In the genomic region with DNA sequence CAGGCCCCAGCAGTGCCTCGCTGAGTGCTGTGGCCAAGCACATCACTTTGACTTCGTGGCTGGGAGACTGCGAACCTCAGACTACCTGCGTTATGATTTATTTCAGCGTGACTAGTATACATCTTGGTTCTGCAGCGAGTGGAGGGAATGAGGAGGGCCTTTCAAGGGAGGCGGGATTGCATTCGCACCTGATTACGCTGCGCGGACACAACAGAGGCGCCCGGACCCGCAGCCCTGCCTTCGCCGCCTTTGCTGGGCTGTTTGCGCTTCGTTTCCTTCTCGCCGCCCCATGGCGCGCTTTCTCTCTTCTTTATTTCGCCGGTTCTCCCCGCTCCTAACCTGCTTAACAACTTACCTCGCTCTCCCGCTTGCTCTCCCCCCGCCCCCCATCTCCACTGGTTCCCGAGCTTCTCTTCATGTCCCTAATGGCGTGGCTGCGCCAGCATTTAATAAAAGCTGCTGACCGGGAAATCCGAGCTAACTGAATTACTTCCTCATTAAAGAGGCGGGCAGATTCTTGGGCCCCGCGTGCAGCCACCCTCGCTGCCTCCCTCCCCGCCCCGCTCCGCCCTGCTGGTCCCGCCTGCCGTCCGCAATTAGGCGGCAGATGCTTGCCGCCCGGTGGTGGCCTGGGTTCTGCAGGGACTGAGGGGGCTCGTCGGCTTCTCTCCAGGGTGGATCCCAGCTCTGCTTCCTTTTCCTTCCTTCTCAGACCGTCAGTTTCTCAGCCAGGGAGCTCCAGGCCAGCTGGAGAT, we compare ENCODE assay signal across 8 cellular contexts.
DNase-seq lines count a peak whose midpoint lies in the region; ATAC-seq, FAIRE-seq and TF ChIP-seq lines count a peak whose summit lies in the region.

No MANE protein-coding gene starts in this region.

- no TSS peak for BruUV-seq in HCT116 (replicated peaks; lab: Mats Ljungman, UMichigan)

- H3K4me1 ChIP-seq in HCT116 (ENCODE audit: control insufficient read depth in 1 of 2, insufficient read depth in 2 of 2, low read length in 2 of 2) (no peaks in the 10 kb centered on the region), H1 (replicated peaks in 1 of 4; ENCODE audit: control insufficient read depth in 3 of 4, insufficient read depth in 4 of 4, low read length in 3 of 4) (peaks cover 3 to 15% (median 8%) of the 10 kb centered on the region in 4 experiments; a peak in 6 of 7 replicates)

- no peak overlapping the region for H4K91ac ChIP-seq in H1 (replicated peaks; ENCODE audit: insufficient read length, low read length)

- peak; percentile 44 for ATAC-seq in HCT116
- ATAC-seq in GM19452 (IDR thresholded peaks at IDR 0.05; ENCODE audit: unreplicated experiment): no peak
- no peak for ATAC-seq in HG03159 (IDR thresholded peaks at IDR 0.05; ENCODE audit: unreplicated experiment)
- ATAC-seq in omental fat pad (ENCODE audit: low FRiP score): no peak

- H3K9me3 ChIP-seq in HCT116 (ENCODE audit: control insufficient read depth in 1 of 2, insufficient read depth in 1 of 2, low read depth in 1 of 2, low read length in 2 of 2) (no peaks in the 10 kb centered on the region), H1 (ENCODE audit: insufficient read depth in 2 of 2, low read depth in 1 of 2, low read length in 1 of 2) (no peaks in the 10 kb centered on the region), neural cell (ENCODE audit: low read length) (no peaks in the 10 kb centered on the region)

- H4K20me1 ChIP-seq in HCT116 (ENCODE audit: insufficient read depth) (no peaks in the 10 kb centered on the region), H1 (replicated peaks in 1 of 2; ENCODE audit: control insufficient read depth in 1 of 2, insufficient read depth in 2 of 2, low read length in 2 of 2) (peaks cover 4 to 5% of the 10 kb centered on the region in 2 experiments), neural cell (ENCODE audit: insufficient read depth) (no peaks in the 10 kb centered on the region)

- H4K5ac ChIP-seq in H1 (ENCODE audit: insufficient read length, low read depth, low read length): no peak overlapping the region

- H2BK12ac ChIP-seq in H1 (ENCODE audit: low read depth, low read length): no peak overlapping the region

- no peak overlapping the region for H3K9ac ChIP-seq in HCT116 (ENCODE audit: low read length)
- H3K9ac ChIP-seq in H1 (replicated peaks in 1 of 4; ENCODE audit: extremely low read depth in 1 of 4, low read depth in 3 of 4, low read length in 3 of 4): no peak overlapping the region; a peak in 1 of 7 replicates
- no peak overlapping the region for H3K9ac ChIP-seq in neural cell (ENCODE audit: low read length)

- H2AK5ac ChIP-seq in H1 (ENCODE audit: low read depth, low read length): no peak overlapping the region

- H3K23me2 ChIP-seq in H1 (ENCODE audit: low read depth, low read length): peaks cover 10% of the 10 kb centered on the region

- no peak overlapping the region for H3K14ac ChIP-seq in H1 (ENCODE audit: insufficient read length)

- no peak for TF ChIP-seq POLR2A in HCT116 (IDR thresholded peaks at IDR 0.05; ENCODE audit: borderline replicate concordance, extremely low read depth, insufficient read depth, insufficient read length)
- no peak for TF ChIP-seq POLR2A in H1 (IDR thresholded peaks at IDR 0.05; ENCODE audit: control extremely low read depth in 1 of 2, low read depth in 2 of 2, low read length in 2 of 2)

- no peak overlapping the region for H4K8ac ChIP-seq in H1 (ENCODE audit: extremely low read depth, insufficient read depth, low read length)

- no peak for DNase-seq in HCT116 (ENCODE audit: low read depth, low spot score)
- peak; percentile 22 for DNase-seq in SW480 (ENCODE audit: low spot score)
- DNase-seq in H1 (ENCODE audit: low read depth in 1 of 2, low spot score in 2 of 2): peak in 1 of 2 experiments; percentile 65
- no peak for DNase-seq in NCI-H128 (lab: John Stamatoyannopoulos, UW; ENCODE audit: unreplicated experiment)
- no peak for DNase-seq in omental fat pad (ENCODE audit: low spot score)

- no peak overlapping the region for H2BK15ac ChIP-seq in H1 (ENCODE audit: low read length)

- no peak overlapping the region for H3K4ac ChIP-seq in H1 (replicated peaks; ENCODE audit: insufficient read length, low read depth, low read length)

- TF ChIP-seq CTCF in HCT116 (IDR thresholded peaks at IDR 0.05 in 2 of 3, conservative IDR thresholded peaks at IDR 0.05 in 1 of 3; ENCODE audit: borderline replicate concordance in 1 of 3, insufficient read depth in 1 of 3, low read depth in 2 of 3, low read length in 2 of 3): no peak
- TF ChIP-seq CTCF in H1 (IDR thresholded peaks at IDR 0.05; ENCODE audit: control extremely low read depth in 1 of 3, insufficient read depth in 1 of 3, low read depth in 1 of 3, low read length in 3 of 3): no peak
- no peak for TF ChIP-seq CTCF in neural cell (IDR thresholded peaks at IDR 0.05; ENCODE audit: poor library complexity, severe bottlenecking)
- TF ChIP-seq CTCF in omental fat pad (IDR thresholded peaks at IDR 0.05): no peak

- H3F3A ChIP-seq in neural cell (ENCODE audit: insufficient read depth, low read length, poor library complexity, severe bottlenecking): no peaks in the 10 kb centered on the region

- H2BK20ac ChIP-seq in H1 (ENCODE audit: low read length): no peak overlapping the region

- intact Hi-C loops in HCT116 (cut with micrococcal nuclease): no loop called here

- no peak for TF ChIP-seq EP300 in H1 (IDR thresholded peaks at IDR 0.05; ENCODE audit: borderline replicate concordance in 1 of 2, low read depth in 2 of 2, low read length in 2 of 2)
- no peak for TF ChIP-seq EP300 in neural cell (conservative IDR thresholded peaks at IDR 0.05; ENCODE audit: poor library complexity, severe bottlenecking)

- H2BK120ac ChIP-seq in H1 (replicated peaks; ENCODE audit: low read depth, low read length): no peak overlapping the region

- H2BK5ac ChIP-seq in H1 (ENCODE audit: low read depth, low read length): no peak overlapping the region

- H3K79me2 ChIP-seq in HCT116 (ENCODE audit: insufficient read depth, low read length): no peaks in the 10 kb centered on the region
- H3K79me2 ChIP-seq in H1 (ENCODE audit: control insufficient read depth in 1 of 2, insufficient read depth in 2 of 2, low read length in 2 of 2): no peaks in the 10 kb centered on the region
- no peaks in the 10 kb centered on the region for H3K79me2 ChIP-seq in neural cell (replicated peaks; ENCODE audit: insufficient read depth, low read length)

- H3K36me3 ChIP-seq in HCT116 (ENCODE audit: control insufficient read depth in 1 of 2, insufficient read depth in 2 of 2, low read length in 2 of 2) (no peaks in the 10 kb centered on the region), H1 (ENCODE audit: control insufficient read depth in 2 of 4, insufficient read depth in 4 of 4, low read length in 3 of 4) (no peaks in the 10 kb centered on the region), neural cell (ENCODE audit: insufficient read depth, low read length) (no peaks in the 10 kb centered on the region)

- H2AFZ ChIP-seq in HCT116 (ENCODE audit: low read depth, low read length, poor library complexity, severe bottlenecking) (no peak overlapping the region), H1 (ENCODE audit: low read length) (peak overlapping the region; percentile 26; the same call in 1 of the 2 replicates), neural cell (ENCODE audit: low read depth, low read length) (no peak overlapping the region)

- no peak for FAIRE-seq in H1 (lab: Jason Lieb, UNC)

- H3K9me2 ChIP-seq in HCT116 (ENCODE audit: insufficient read depth): no peaks in the 10 kb centered on the region
- H3K9me2 ChIP-seq in neural cell (ENCODE audit: insufficient read depth, low read length): no peaks in the 10 kb centered on the region

- CTCF ChIA-PET in HCT116 (lab: Charles Lee) (no interaction called here), H1 (lab: Charles Lee; ENCODE audit: partially characterized antibody) (interaction anchor here (0.6 to 2.0 kb wide), 7 partner anchors 11 to 255 kb away, joined by 3 to 9 read pairs (median 4); no protein-coding TSS in a partner anchor)

- no peaks in the 10 kb centered on the region for H3K79me1 ChIP-seq in H1 (ENCODE audit: low read depth, low read length)

- no peak overlapping the region for H3K56ac ChIP-seq in H1 (replicated peaks; ENCODE audit: insufficient read length, low read depth, low read length)

- H3K4me3 ChIP-seq in HCT116 (replicated peaks in 1 of 2; ENCODE audit: low read depth in 1 of 2, low read length in 2 of 2): no peak overlapping the region
- H3K4me3 ChIP-seq in H1 (ENCODE audit: extremely low read depth in 1 of 4, insufficient read depth in 2 of 4, low read depth in 3 of 4, low read length in 4 of 4): peak overlapping the region; percentile 31 to 63 (median 48); a peak in 7 of 8 replicates
- H3K4me3 ChIP-seq in neural cell (ENCODE audit: low read length): peak overlapping the region; percentile 47

- H3K4me2 ChIP-seq in HCT116 (ENCODE audit: low read length) (no peak overlapping the region), H1 (ENCODE audit: insufficient read depth in 1 of 2, low read depth in 2 of 2, low read length in 2 of 2) (peak overlapping the region; percentile 89 to 97), neural cell (ENCODE audit: low read length) (no peak overlapping the region)

- TF ChIP-seq RAD21 in HCT116 (IDR thresholded peaks at IDR 0.05; ENCODE audit: low read depth) (no peak), H1 (IDR thresholded peaks at IDR 0.05 in 1 of 2, conservative IDR thresholded peaks at IDR 0.05 in 1 of 2; ENCODE audit: low read depth in 2 of 2, low read length in 2 of 2) (peak in 1 of 2 experiments; percentile 36; a peak in 1 of 4 replicates), neural cell (conservative IDR thresholded peaks at IDR 0.05) (no peak)

- H3K23ac ChIP-seq in H1 (ENCODE audit: insufficient read length): no peak overlapping the region

- H3K27ac ChIP-seq in HCT116 (ENCODE audit: low read depth, low read length): no peak overlapping the region
- H3K27ac ChIP-seq in H1 (ENCODE audit: low read depth, low read length): no peak overlapping the region
- H3K27ac ChIP-seq in neural cell (ENCODE audit: low read length): no peak overlapping the region

- RAD21 ChIA-PET in HCT116 (lab: Charles Lee; ENCODE audit: low non-redundant PET in 1 of 2, low total read pairs in 2 of 2, uncharacterized antibody in 2 of 2, unreplicated experiment in 2 of 2): no interaction called here

- H3K27me3 ChIP-seq in HCT116 (ENCODE audit: insufficient read depth, low read length) (peaks cover 19% of the 10 kb centered on the region), H1 (replicated peaks in 1 of 4; ENCODE audit: control insufficient read depth in 3 of 4, extremely low read depth in 1 of 4, insufficient read depth in 3 of 4, low read length in 3 of 4) (peaks cover 33 to 78% (median 61%) of the 10 kb centered on the region in 4 experiments), neural cell (ENCODE audit: insufficient read depth, low read depth, low read length) (peaks cover 4% of the 10 kb centered on the region)

- 4% methylated on average over 45 of the region's 49 CpGs; no CpG with 5 or more reads in 1 of the 2 experiments for WGBS in H1 (ENCODE audit: extremely low coverage in 1 of 2, insufficient coverage in 1 of 2, insufficient read length in 1 of 2, insufficient replicate concordance in 2 of 2, low coverage in 1 of 2, low lambda C conversion rate in 2 of 2, missing lambda C conversion rate in 1 of 2), 2 experiments

- H3K18ac ChIP-seq in H1 (ENCODE audit: extremely low read depth, low read length): no peak overlapping the region

- POLR2A ChIA-PET in HCT116 (lab: Charles Lee) (no interaction called here), H1 (lab: Charles Lee; ENCODE audit: partially characterized antibody) (interaction anchor here (1.2 to 1.7 kb wide), 2 partner anchors 28 to 31 kb away, joined by 3 to 4 read pairs; no protein-coding TSS in a partner anchor)

Comparison
In these comparisons a context has a peak if more than half of its experiments do, and no peak if none do; other contexts are left out.
1. H3K4me2 ChIP-seq: peak in H1 (2 of 2); none in HCT116 (single experiment) and neural cell (single experiment).
2. H3K4me3 ChIP-seq: peak in H1 (4 of 4) and neural cell (single experiment); none in HCT116 (0 of 2).